ENCODE assay signal across 8 cellular contexts in the genomic region with DNA sequence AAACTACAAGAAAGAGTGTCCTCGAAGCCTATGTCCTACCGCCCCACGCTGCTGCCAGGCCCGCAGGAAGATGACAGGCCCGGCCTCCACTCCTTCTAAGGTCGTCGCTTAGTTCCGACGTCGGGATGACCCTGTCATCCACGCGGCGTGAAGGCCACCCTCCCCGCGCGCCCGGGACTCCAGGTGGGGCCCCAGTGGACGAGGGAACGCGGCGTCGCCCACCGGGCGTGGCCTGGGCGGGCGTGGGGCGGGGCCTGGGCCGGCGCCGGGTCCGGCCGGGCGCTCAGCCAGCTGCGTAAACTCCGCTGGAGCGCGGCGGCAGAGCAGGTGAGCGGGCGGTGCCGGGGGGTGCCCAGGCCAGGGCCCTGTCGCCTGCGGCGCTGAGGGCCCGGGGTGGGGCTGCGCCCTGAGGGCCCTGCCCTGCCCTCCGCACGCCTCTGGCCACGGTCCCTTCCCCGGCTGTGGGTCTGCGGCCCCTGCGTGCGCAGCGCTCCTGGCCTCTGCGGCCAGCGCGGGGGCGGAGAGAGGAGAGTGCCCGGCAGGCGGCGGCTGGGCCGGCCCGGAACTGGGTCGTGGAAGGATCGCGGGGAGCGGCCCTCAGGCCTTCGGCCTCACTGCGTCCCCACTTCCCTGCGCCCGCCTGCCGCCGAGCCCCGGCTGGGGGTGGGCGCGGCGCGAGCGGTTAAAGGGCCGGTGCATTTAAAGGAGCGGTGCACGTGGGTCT. TPM values are rescaled to one million over a fixed set of nuclear protein-coding genes. Genes with fewer than 3 reads are reported as not detected.
DNase-seq lines count a peak whose midpoint lies in the region; ATAC-seq and TF ChIP-seq lines count a peak whose summit lies in the region.

TSS of gene PSEN2 (plus strand) at position 294 of the 724 bp plus-strand sequence. CDS start 11,292 bp downstream, outside the sequence.

- peaks cover 32% of the 10 kb centered on the region for H3K79me2 ChIP-seq in PC-3 (ENCODE audit: low read length)

- no peaks in the 10 kb centered on the region for H3K36me3 Mint-ChIP-seq in activated T-helper 2 cell treated with anti-CD3 and anti-CD28 coated beads, Interferon-gamma antibody, Interleukin-2, Interleukin-4, amounts not matched to agents 10 μg/mL and 5 μg/mL and 100 μg/mL, durations not matched to agents 14 hours and 24 hours and 36 hours (ENCODE audit: low read depth)
- H3K36me3 Mint-ChIP-seq in natural killer cell treated with Interleukin-12 subunit alpha and Interleukin-12 subunit beta and Interleukin-15 and Interleukin-18, amount 100 ng/mL, for 72 hours = no peaks in the 10 kb centered on the region

- no peaks in the 10 kb centered on the region for H3K9me2 ChIP-seq in PC-3 (replicated peaks; ENCODE audit: low read length)

- no peaks in the 10 kb centered on the region; the same call in 1 of the 2 replicates for H3K36me3 ChIP-seq in PC-3 (ENCODE audit: low read depth, low read length)

- peak within 1 kb of the TSS; percentile 81 for H3K4me3 ChIP-seq in PC-3 (ENCODE audit: low read length)

- CTCF ChIA-PET in PC-3 (lab: Charles Lee) = interaction anchor here (0.5 kb wide), 1 partner anchor 1121 kb away, joined by 3 read pairs; no protein-coding TSS in a partner anchor

- peak within 1 kb of the TSS; percentile 13 for H3K27ac ChIP-seq in PC-3 (ENCODE audit: low read length)

- peak; percentile 96 for DNase-seq in COLO668 (lab: John Stamatoyannopoulos, UW; ENCODE audit: unreplicated experiment)
- DNase-seq in PC-3 = peak; percentile 92
- DNase-seq in activated T-helper 2 cell treated with anti-CD3 and anti-CD28 coated beads, Interferon-gamma antibody, Interleukin-2, Interleukin-4, amounts not matched to agents 10 μg/mL and 5 μg/mL and 100 μg/mL, durations not matched to agents 14 hours and 24 hours and 36 hours (ENCODE audit: low spot score) = peak; percentile 57
- DNase-seq in fibroblast of peridontal ligament (ENCODE audit: extremely low read depth) = peak; percentile 29
- peak; percentile 86 for DNase-seq in natural killer cell treated with Interleukin-12 subunit alpha and Interleukin-12 subunit beta and Interleukin-15 and Interleukin-18, amount 100 ng/mL, for 72 hours (ENCODE audit: low spot score)

- peak; percentile 90 for ATAC-seq in GM19438 (IDR thresholded peaks at IDR 0.05; ENCODE audit: low read depth, unreplicated experiment)
- peak; percentile 88 for ATAC-seq in HG03520 (IDR thresholded peaks at IDR 0.05; ENCODE audit: unreplicated experiment)
- ATAC-seq in PC-3 = peak; percentile 74
- ATAC-seq in natural killer cell treated with Interleukin-12 subunit alpha and Interleukin-12 subunit beta and Interleukin-15 and Interleukin-18, amount 100 ng/mL, for 72 hours = peak; percentile 95 to 96

- no peaks in the 10 kb centered on the region for H3F3A ChIP-seq in PC-3 (ENCODE audit: low read length, unreplicated experiment)

- H4K20me1 ChIP-seq in PC-3 (ENCODE audit: low read length) = peaks cover 7% of the 10 kb centered on the region; the same call in 1 of the 2 replicates

- peak within 1 kb of the TSS; percentile 79 for H3K4me3 Mint-ChIP-seq in activated T-helper 2 cell treated with anti-CD3 and anti-CD28 coated beads, Interferon-gamma antibody, Interleukin-2, Interleukin-4, amounts not matched to agents 10 μg/mL and 5 μg/mL and 100 μg/mL, durations not matched to agents 14 hours and 24 hours and 36 hours (ENCODE audit: low read depth)
- H3K4me3 Mint-ChIP-seq in natural killer cell treated with Interleukin-12 subunit alpha and Interleukin-12 subunit beta and Interleukin-15 and Interleukin-18, amount 100 ng/mL, for 72 hours = peak within 1 kb of the TSS; percentile 88

- BruUV-seq in PC-3 (replicated peaks; lab: Mats Ljungman, UMichigan) = no TSS peak

- POLR2A ChIA-PET in PC-3 (lab: Charles Lee; ENCODE audit: unreplicated experiment) = interaction anchor here (0.6 to 0.7 kb wide), 3 partner anchors 462 to 1839 kb away, joined by 3 to 8 read pairs (median 6); partner anchors contain the start of gene PARP1

- peak within 1 kb of the TSS; percentile 89 for H2AFZ ChIP-seq in PC-3 (ENCODE audit: low read length)

- H3K4me2 ChIP-seq in PC-3 (ENCODE audit: low read length) = peak within 1 kb of the TSS; percentile 96

- peaks cover 4% of the 10 kb centered on the region for H3K27me3 Mint-ChIP-seq in activated T-helper 2 cell treated with anti-CD3 and anti-CD28 coated beads, Interferon-gamma antibody, Interleukin-2, Interleukin-4, amounts not matched to agents 10 μg/mL and 5 μg/mL and 100 μg/mL, durations not matched to agents 14 hours and 24 hours and 36 hours (ENCODE audit: low read depth)
- no peaks in the 10 kb centered on the region for H3K27me3 Mint-ChIP-seq in natural killer cell treated with Interleukin-12 subunit alpha and Interleukin-12 subunit beta and Interleukin-15 and Interleukin-18, amount 100 ng/mL, for 72 hours

- no peaks in the 10 kb centered on the region for H3K9me3 ChIP-seq in PC-3 (ENCODE audit: low read length)

- peak within 1 kb of the TSS; percentile 75 for H3K9ac ChIP-seq in PC-3 (ENCODE audit: low read length)

- peaks cover 49% of the 10 kb centered on the region for H3K4me1 ChIP-seq in PC-3 (ENCODE audit: insufficient read depth, low read length)

- no peak within 1 kb of the TSS for H3K27ac Mint-ChIP-seq in activated T-helper 2 cell treated with anti-CD3 and anti-CD28 coated beads, Interferon-gamma antibody, Interleukin-2, Interleukin-4, amounts not matched to agents 10 μg/mL and 5 μg/mL and 100 μg/mL, durations not matched to agents 14 hours and 24 hours and 36 hours
- peak within 1 kb of the TSS; percentile 37 to 59 for H3K27ac Mint-ChIP-seq in natural killer cell treated with Interleukin-12 subunit alpha and Interleukin-12 subunit beta and Interleukin-15 and Interleukin-18, amount 100 ng/mL, for 72 hours

- H3K4me1 Mint-ChIP-seq in activated T-helper 2 cell treated with anti-CD3 and anti-CD28 coated beads, Interferon-gamma antibody, Interleukin-2, Interleukin-4, amounts not matched to agents 10 μg/mL and 5 μg/mL and 100 μg/mL, durations not matched to agents 14 hours and 24 hours and 36 hours (ENCODE audit: low read depth) = peaks cover 23% of the 10 kb centered on the region
- peaks cover 10 to 15% of the 10 kb centered on the region in 2 donors for H3K4me1 Mint-ChIP-seq in natural killer cell treated with Interleukin-12 subunit alpha and Interleukin-12 subunit beta and Interleukin-15 and Interleukin-18, amount 100 ng/mL, for 72 hours (ENCODE audit: low read depth in 2 of 2)

- TF ChIP-seq CTCF in PC-3 (conservative IDR thresholded peaks at IDR 0.05; ENCODE audit: low read depth, low read length) (peak; percentile 33; the same call in 1 of the 2 replicates), subcutaneous adipose tissue (IDR thresholded peaks at IDR 0.05; ENCODE audit: low read depth) (no peak)

- no peaks in the 10 kb centered on the region for H3K9me3 Mint-ChIP-seq in activated T-helper 2 cell treated with anti-CD3 and anti-CD28 coated beads, Interferon-gamma antibody, Interleukin-2, Interleukin-4, amounts not matched to agents 10 μg/mL and 5 μg/mL and 100 μg/mL, durations not matched to agents 14 hours and 24 hours and 36 hours
- no peaks in the 10 kb centered on the region for H3K9me3 Mint-ChIP-seq in natural killer cell treated with Interleukin-12 subunit alpha and Interleukin-12 subunit beta and Interleukin-15 and Interleukin-18, amount 100 ng/mL, for 72 hours

- intact Hi-C loops in PC-3 (cut with micrococcal nuclease) = loop anchor here (1.0 to 5.0 kb wide), 3 partner anchors 70 to 482 kb away; partner anchors contain the start of gene COQ8A
- intact Hi-C loops in activated T-helper 2 cell treated with anti-CD3 and anti-CD28 coated beads, Interferon-gamma antibody, Interleukin-2, Interleukin-4, amounts not matched to agents 10 μg/mL and 5 μg/mL and 100 μg/mL, durations not matched to agents 14 hours and 24 hours and 36 hours (cut with micrococcal nuclease) = loop anchor here (1.0 to 2.0 kb wide), 2 partner anchors 12 to 68 kb away; no protein-coding TSS in a partner anchor

- H3K27me3 ChIP-seq in PC-3 (ENCODE audit: low read length) = no peaks in the 10 kb centered on the region

RNA-seq across cellular contexts. Expression of gene PSEN2, which starts in this region (rescaled TPM):
- total RNA-seq in PC-3 (2014; rRNA removed) (85.3 and 103 TPM in 2 replicates), subcutaneous adipose tissue (10 to 100 TPM; 14.2 to 37.0 (median 26.5) TPM)
- 13.9 and 17.0 TPM in 2 replicates for total RNA-seq in activated T-helper 2 cell treated with anti-CD3 and anti-CD28 coated beads, Interferon-gamma antibody, Interleukin-2, Interleukin-4, amounts not matched to agents 10 μg/mL and 5 μg/mL and 100 μg/mL, durations not matched to agents 14 hours and 24 hours and 36 hours
- total RNA-seq in natural killer cell treated with Interleukin-12 subunit alpha and Interleukin-12 subunit beta and Interleukin-15 and Interleukin-18, amount 100 ng/mL, for 72 hours = 10 to 100 TPM; 20.3 to 21.8 TPM

Comparison
In these comparisons a context has a peak if more than half of its experiments do, and no peak if none do; other contexts are left out.
1. Peak in every context shown above with its lines: DNase-seq, ATAC-seq, H3K4me3 ChIP-seq and H3K27ac ChIP-seq.
2. DNase-seq: peak in every context shown above with its lines; median percentile 96 in COLO668; 92 in PC-3; 86 in natural killer cell treated with Interleukin-12 subunit alpha and Interleukin-12 subunit beta and Interleukin-15 and Interleukin-18, amount 100 ng/mL, for 72 hours; 57 in activated T-helper 2 cell treated with anti-CD3 and anti-CD28 coated beads, Interferon-gamma antibody, Interleukin-2, Interleukin-4, amounts not matched to agents 10 μg/mL and 5 μg/mL and 100 μg/mL, durations not matched to agents 14 hours and 24 hours and 36 hours; 29 in fibroblast of peridontal ligament.